ENCODE assay signal across 1 cellular context in genomic region chr2:64143154-64144056, GRCh38.
TF ChIP-seq lines count a peak whose summit lies in the region.

No MANE protein-coding gene starts in this region.

TF ChIP-seq in H1, 55 proteins besides CTCF, POLR2A, EP300 and RAD21:
- TF ChIP-seq SAP30 (IDR thresholded peaks at IDR 0.05; ENCODE audit: insufficient read depth, insufficient replicate concordance, low read length) (peak; percentile 62), CTBP2 (IDR thresholded peaks at IDR 0.05; ENCODE audit: borderline replicate concordance, insufficient read depth, insufficient read length, low read length) (no peak), TBP (IDR thresholded peaks at IDR 0.05; ENCODE audit: low read depth, low read length) (0 out of 2 replicates have a peak, but pooled peaks have one; percentile 11), BACH1 (IDR thresholded peaks at IDR 0.05; ENCODE audit: low read length) (0 out of 2 replicates have a peak, but pooled peaks have one; percentile 6), HDAC6 (IDR thresholded peaks at IDR 0.05; ENCODE audit: low read depth, low read length) (no peak), KDM4A (IDR thresholded peaks at IDR 0.05; ENCODE audit: low read depth, low read length, severe bottlenecking) (peak; percentile 39), ASH2L (IDR thresholded peaks at IDR 0.05; ENCODE audit: low read length) (peak; percentile 80)
